ENCODE assay signal across 8 cellular contexts in the genomic region with DNA sequence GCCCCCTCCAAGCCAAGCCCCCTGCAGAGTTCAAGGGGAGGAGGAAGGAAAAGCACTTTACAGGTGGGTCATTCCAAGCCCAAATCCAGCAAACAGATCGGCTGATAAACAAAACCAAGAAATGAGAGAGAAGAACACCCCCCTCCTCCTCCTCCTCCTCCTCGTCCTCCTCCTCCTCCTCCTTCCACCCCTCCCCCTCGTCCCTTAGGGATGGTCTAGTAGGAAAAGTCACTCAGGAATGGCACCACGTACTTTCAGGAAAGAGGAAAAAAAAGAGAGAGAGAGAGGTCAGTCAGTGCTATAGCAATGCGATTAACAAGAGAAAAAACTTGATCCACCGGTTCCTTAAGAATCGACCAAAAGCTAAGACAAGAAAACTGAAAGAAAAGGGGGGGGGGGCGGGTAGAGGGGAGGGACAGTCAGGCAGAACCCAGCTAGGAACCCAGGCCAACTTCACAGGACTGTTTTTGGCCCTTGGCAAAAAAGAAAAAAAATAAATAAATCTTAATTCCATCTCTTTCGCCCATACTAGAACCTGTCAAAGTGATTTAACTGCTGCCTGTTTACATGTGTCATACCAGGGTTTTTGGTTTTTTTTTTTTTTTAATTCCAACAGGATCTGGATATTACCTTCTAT. TPM values are rescaled to one million over a fixed set of nuclear protein-coding genes. Genes with fewer than 3 reads are reported as not detected.
DNase-seq lines count a peak whose midpoint lies in the region; ATAC-seq and TF ChIP-seq lines count a peak whose summit lies in the region.

No MANE protein-coding gene starts in this region.

- H3K27ac ChIP-seq in OCI-LY1 (ENCODE audit: low read depth, low read length, poor library complexity, severe bottlenecking): peak overlapping the region; percentile 96
- no peak overlapping the region for H3K27ac ChIP-seq in duodenal mucosa (ENCODE audit: low read depth, low read length)
- H3K27ac ChIP-seq in aorta (ENCODE audit: low read depth in 1 of 2, low read length in 2 of 2): peak overlapping the region; percentile 40 to 86

- DNase-seq in aorta (peak; percentile 37 to 43), GM13977 (ENCODE audit: low spot score) (no peak)

- no peaks in the 10 kb centered on the region for H4K20me1 ChIP-seq in OCI-LY1 (ENCODE audit: insufficient read depth, low read length)

- no peaks in the 10 kb centered on the region for H3K9me2 ChIP-seq in OCI-LY1 (ENCODE audit: low read depth, low read length)

- H3K79me2 ChIP-seq in OCI-LY1 (ENCODE audit: insufficient read depth, low read length): peaks cover 71% of the 10 kb centered on the region

- intact Hi-C loops in aorta (cut with DNase I): loop anchor here (5.0 to 10.0 kb wide), 2 partner anchors 54 to 463 kb away; no protein-coding TSS in a partner anchor

- WGBS in aorta, 2 donors: 0% methylated on average over 7 to 9 of the region's 9 CpGs

- H3K27me3 ChIP-seq in OCI-LY1 (ENCODE audit: insufficient read depth, low read length) (no peaks in the 10 kb centered on the region), duodenal mucosa (ENCODE audit: control insufficient read depth in 1 of 2, insufficient read depth in 2 of 2, low read length in 2 of 2) (no peaks in the 10 kb centered on the region), mononuclear cell (ENCODE audit: insufficient read depth, low read length) (peaks cover 10% of the 10 kb centered on the region), aorta (ENCODE audit: control insufficient read depth in 1 of 2, insufficient read depth in 2 of 2, low read length in 1 of 2) (no peaks in the 10 kb centered on the region)

- H3K36me3 ChIP-seq in OCI-LY1 (ENCODE audit: insufficient read depth, low read length) (peaks cover 40% of the 10 kb centered on the region), duodenal mucosa (ENCODE audit: control insufficient read depth in 1 of 2, insufficient read depth in 2 of 2, low read length in 2 of 2) (no peaks in the 10 kb centered on the region), aorta (ENCODE audit: control insufficient read depth in 1 of 2, insufficient read depth in 2 of 2, low read length in 1 of 2) (no peaks in the 10 kb centered on the region)

- H2AFZ ChIP-seq in OCI-LY1 (ENCODE audit: low read length): no peak overlapping the region

- H3K4me3 ChIP-seq in GM08714 (ENCODE audit: low read length) (peak overlapping the region; percentile 88), OCI-LY1 (ENCODE audit: low read depth, low read length, poor library complexity, severe bottlenecking) (peak overlapping the region; percentile 79), duodenal mucosa (ENCODE audit: low read depth in 1 of 2, low read length in 2 of 2) (peak overlapping the region; percentile 79 to 92), mononuclear cell (ENCODE audit: low read length) (peak overlapping the region; percentile 69), aorta (ENCODE audit: low read length in 2 of 2) (peak overlapping the region; percentile 45 to 98)

- H3K4me1 ChIP-seq in OCI-LY1 (ENCODE audit: insufficient read depth, low read length, severe bottlenecking) (peaks cover 33% of the 10 kb centered on the region), duodenal mucosa (ENCODE audit: control insufficient read depth in 1 of 2, insufficient read depth in 2 of 2, low read length in 2 of 2) (peaks cover 0 to 3% of the 10 kb centered on the region in 2 donors), mononuclear cell (ENCODE audit: insufficient read depth, low read length) (peaks cover 20% of the 10 kb centered on the region), aorta (ENCODE audit: control insufficient read depth in 1 of 2, insufficient read depth in 2 of 2, low read length in 2 of 2) (peaks cover 0 to 3% of the 10 kb centered on the region in 2 donors)

- in situ Hi-C loops in GM13977 (cut with MboI; ENCODE audit: low pct_unique_long_range_greater_than_20kb, low sequenced_read_pairs, unreplicated experiment): loop anchor here (5.0 to 10.0 kb wide), 2 partner anchors 77 to 466 kb away; no protein-coding TSS in a partner anchor

- H3K9ac ChIP-seq in OCI-LY1 (ENCODE audit: low read length) (peak overlapping the region; percentile 88), duodenal mucosa (ENCODE audit: low read depth in 1 of 2, low read length in 2 of 2) (peak overlapping the region; percentile 33 to 69)

- no peaks in the 10 kb centered on the region for H3F3A ChIP-seq in OCI-LY1 (ENCODE audit: insufficient read depth, low read length)

- H3K9me3 ChIP-seq in OCI-LY1 (ENCODE audit: low read length) (no peaks in the 10 kb centered on the region), duodenal mucosa (ENCODE audit: control insufficient read depth in 1 of 2, low read length in 2 of 2) (no peaks in the 10 kb centered on the region), mononuclear cell (ENCODE audit: low read depth, low read length) (no peaks in the 10 kb centered on the region), aorta (ENCODE audit: control insufficient read depth, low read length) (no peaks in the 10 kb centered on the region)

- peak overlapping the region; percentile 85 for H3K4me2 ChIP-seq in OCI-LY1 (ENCODE audit: low read length)

- TF ChIP-seq CTCF in OCI-LY1 (IDR thresholded peaks at IDR 0.05; ENCODE audit: low read length): no peak
- no peak for TF ChIP-seq CTCF in GM13977 (IDR thresholded peaks at IDR 0.05; ENCODE audit: extremely low read depth, insufficient read depth, missing control alignments)

- ATAC-seq in aorta (ENCODE audit: low FRiP score) (no peak), HG03342 (IDR thresholded peaks at IDR 0.05; ENCODE audit: unreplicated experiment) (no peak), HG03108 (IDR thresholded peaks at IDR 0.05; ENCODE audit: unreplicated experiment) (no peak)

RNA-seq across cellular contexts. Expression of a gene that starts 1.0 kb away (rescaled TPM):
- total RNA-seq in mononuclear cell: 12.6 TPM
- 10 to 100 TPM in 1 of 2 donors, 1 to 10 TPM in 1; 9.9 to 17.1 TPM for total RNA-seq in aorta
- polyA plus RNA-seq in aorta: 1 to 10 TPM in 1 of 2 donors, under 1 TPM in 1; 0.63 to 1.4 TPM
